Comparison of ENCODE assay signal across 8 cellular contexts in genomic region chr7:56092789-56093531, GRCh38.
DNase-seq lines count a peak whose midpoint lies in the region; ATAC-seq lines count a peak whose summit lies in the region.

PHKG1 (minus strand) TSS chr7:56092952; CDS start chr7:56088941, 4,011 bp downstream.

- DNase-seq in DMS 273 treated with DMSO at 0.1 percent for 48 hours (lab: John Stamatoyannopoulos, UW) (peak; percentile 61), NCI-H2029 treated with DMSO at 0.1 percent for 48 hours (lab: John Stamatoyannopoulos, UW) (peak; percentile 55), T47D (ENCODE audit: low read depth in 1 of 2, low spot score in 1 of 2) (peak; percentile 70 to 84), kidney tubule cell (ENCODE audit: low spot score) (peak; percentile 65), substantia nigra (lab: John Stamatoyannopoulos, UW) (peak; percentile 13 to 95 (median 74)), germinal center (ENCODE audit: low spot score) (no peak)
- DNase-seq in activated CD4-positive, CD25-positive, alpha-beta regulatory T cell treated with anti-CD3 and anti-CD28 coated beads, Interleukin-2, amount 50 U/mL, for 72 hours, result no peak

- ATAC-seq in GM18907 (IDR thresholded peaks at IDR 0.05; ENCODE audit: unreplicated experiment), result no peak

- peak within 1 kb of the TSS; percentile 63 for H3K27ac ChIP-seq in substantia nigra (ENCODE audit: low read depth, low read length, poor library complexity, severe bottlenecking)

- in situ Hi-C loops in T47D (cut with HindIII; ENCODE audit: low pct_unique_long_range_greater_than_20kb, low sequenced_read_pairs), result no loop called here

Comparison
In these comparisons a context has a peak if more than half of its experiments do, and no peak if none do; other contexts are left out.
1. DNase-seq: peak in DMS 273 treated with DMSO at 0.1 percent for 48 hours (single experiment), NCI-H2029 treated with DMSO at 0.1 percent for 48 hours (single experiment), T47D (2 of 2), kidney tubule cell (single experiment) and substantia nigra (49 of 49); none in germinal center (single experiment) and activated CD4-positive, CD25-positive, alpha-beta regulatory T cell treated with anti-CD3 and anti-CD28 coated beads, Interleukin-2, amount 50 U/mL, for 72 hours (single experiment).